Comparison of ENCODE assay signal across 8 cellular contexts in genomic region chr2:27379840-27380625, GRCh38. TPM values are rescaled to one million over a fixed set of nuclear protein-coding genes. Genes with fewer than 3 reads are reported as not detected.
A peak's percentile ranks its signal among the peaks of the same experiment; 100 is the strongest.
DNase-seq lines count a peak whose midpoint lies in the region; ATAC-seq and TF ChIP-seq lines count a peak whose summit lies in the region.

No MANE protein-coding gene starts in this region.

- no peaks in the 10 kb centered on the region for H3K27me3 ChIP-seq in skeletal muscle tissue (ENCODE audit: control insufficient read depth in 3 of 3, insufficient read depth in 3 of 3, low read length in 3 of 3)

- TF ChIP-seq CTCF in MCF 10A (IDR thresholded peaks at IDR 0.05; ENCODE audit: unreplicated experiment): no peak

- peaks cover 61 to 68% (median 64%) of the 10 kb centered on the region in 3 donors for H3K36me3 ChIP-seq in skeletal muscle tissue (ENCODE audit: control insufficient read depth in 3 of 3, insufficient read depth in 3 of 3, low read length in 3 of 3)

- H3K4me3 ChIP-seq in skeletal muscle tissue (ENCODE audit: low read length in 3 of 3): peak overlapping the region; percentile 84 to 88 (median 84)

- peak; percentile 16 for ATAC-seq in HG03103 (IDR thresholded peaks at IDR 0.05; ENCODE audit: low read depth, unreplicated experiment)

- DNase-seq in NCI-H82 (lab: John Stamatoyannopoulos, UW) (peak; percentile 67), NCI-H82 treated with DMSO at 0.1 percent for 48 hours (lab: John Stamatoyannopoulos, UW; ENCODE audit: unreplicated experiment) (no peak), RKO (ENCODE audit: low spot score) (peak; percentile 70), MCF 10A (ENCODE audit: unreplicated experiment) (peak; percentile 25), islet precursor cell (peak; percentile 61), cortex of kidney (lab: John Stamatoyannopoulos, UW) (no peak)

- POLR2A ChIA-PET in MCF 10A (lab: Yijun Ruan, JAX): interaction anchor here (0.7 to 5.6 kb wide), 15 partner anchors 10 to 326 kb away, joined by 3 to 114 read pairs (median 5); partner anchors contain the start of genes CCDC121, EIF2B4, GPN1 and GTF3C2

- no peaks in the 10 kb centered on the region for H3K9me3 Mint-ChIP-seq in MCF 10A (ENCODE audit: unreplicated experiment)

- peak overlapping the region; percentile 79 for H3K27ac ChIP-seq in skeletal muscle tissue (ENCODE audit: low read depth, low read length)

- H3K27ac Mint-ChIP-seq in MCF 10A (ENCODE audit: low read depth, unreplicated experiment): peak overlapping the region; percentile 93

- H3K4me1 Mint-ChIP-seq in MCF 10A (ENCODE audit: insufficient read depth, unreplicated experiment): peaks cover 18% of the 10 kb centered on the region

- no peaks in the 10 kb centered on the region for H3K27me3 Mint-ChIP-seq in MCF 10A (ENCODE audit: insufficient read depth, unreplicated experiment)

- H3K4me1 ChIP-seq in skeletal muscle tissue (ENCODE audit: control insufficient read depth in 3 of 3, insufficient read depth in 3 of 3, low read length in 3 of 3): peaks cover 19 to 27% (median 21%) of the 10 kb centered on the region in 3 donors

- no TSS peak for BruUV-seq in MCF 10A (replicated peaks; lab: Mats Ljungman, UMichigan)

- intact Hi-C loops in MCF 10A (cut with micrococcal nuclease): loop anchor here (1.0 kb wide), 1 partner anchor 10 kb away; the partner anchor contains the start of genes EIF2B4 and SNX17

- H3K9me3 ChIP-seq in skeletal muscle tissue (ENCODE audit: control insufficient read depth in 3 of 3, low read length in 3 of 3): no peaks in the 10 kb centered on the region

- peaks cover 80% of the 10 kb centered on the region for H3K36me3 Mint-ChIP-seq in MCF 10A (ENCODE audit: insufficient read depth, unreplicated experiment)

- H3K9ac ChIP-seq in skeletal muscle tissue (ENCODE audit: low read depth in 1 of 3, low read length in 3 of 3): peak overlapping the region; percentile 91 to 94 (median 92)

- CTCF ChIA-PET in MCF 10A (lab: Yijun Ruan, JAX): interaction anchor here (0.6 to 2.9 kb wide), 7 partner anchors 9 to 869 kb away, joined by 3 to 14 read pairs (median 4); partner anchors contain the start of gene MPV17

- peak overlapping the region; percentile 84 for H3K4me3 Mint-ChIP-seq in MCF 10A (ENCODE audit: unreplicated experiment)

RNA-seq across cellular contexts. Expression of gene ZNF513, which starts 0.5 kb away (rescaled TPM):
- 14.8 and 16.2 TPM in 2 replicates for total RNA-seq in MCF 10A (2022)
- total RNA-seq in skeletal muscle tissue: 7.3 TPM

RNA-seq across cellular contexts. Expression of gene SNX17, which starts 9.6 kb away (rescaled TPM):
- total RNA-seq in MCF 10A (2022): 101 and 125 TPM in 2 replicates
- 81.9 TPM for total RNA-seq in skeletal muscle tissue

RNA-seq across cellular contexts. Expression of gene EIF2B4, which starts 9.9 kb away (rescaled TPM):
- total RNA-seq in MCF 10A (2022) (42.7 and 50.1 TPM in 2 replicates), skeletal muscle tissue (18.3 TPM)

RNA-seq across cellular contexts. Expression of gene GTF3C2, which starts 23.5 kb away (rescaled TPM):
- total RNA-seq in MCF 10A (2022) (47.5 and 47.8 TPM in 2 replicates), skeletal muscle tissue (24.0 TPM)

RNA-seq across cellular contexts. Expression of gene PPM1G, which starts 29.4 kb away (rescaled TPM):
- total RNA-seq in MCF 10A (2022) (85.7 and 123 TPM in 2 replicates), skeletal muscle tissue (42.8 TPM)

Comparison
In these comparisons a context has a peak if more than half of its experiments do, and no peak if none do; other contexts are left out.
1. DNase-seq: peak in NCI-H82 (single experiment), RKO (single experiment), MCF 10A (single experiment) and islet precursor cell (single experiment); none in NCI-H82 treated with DMSO at 0.1 percent for 48 hours (single experiment) and cortex of kidney (single experiment).